8 cellular contexts compared by ENCODE assay signal in the genomic region with DNA sequence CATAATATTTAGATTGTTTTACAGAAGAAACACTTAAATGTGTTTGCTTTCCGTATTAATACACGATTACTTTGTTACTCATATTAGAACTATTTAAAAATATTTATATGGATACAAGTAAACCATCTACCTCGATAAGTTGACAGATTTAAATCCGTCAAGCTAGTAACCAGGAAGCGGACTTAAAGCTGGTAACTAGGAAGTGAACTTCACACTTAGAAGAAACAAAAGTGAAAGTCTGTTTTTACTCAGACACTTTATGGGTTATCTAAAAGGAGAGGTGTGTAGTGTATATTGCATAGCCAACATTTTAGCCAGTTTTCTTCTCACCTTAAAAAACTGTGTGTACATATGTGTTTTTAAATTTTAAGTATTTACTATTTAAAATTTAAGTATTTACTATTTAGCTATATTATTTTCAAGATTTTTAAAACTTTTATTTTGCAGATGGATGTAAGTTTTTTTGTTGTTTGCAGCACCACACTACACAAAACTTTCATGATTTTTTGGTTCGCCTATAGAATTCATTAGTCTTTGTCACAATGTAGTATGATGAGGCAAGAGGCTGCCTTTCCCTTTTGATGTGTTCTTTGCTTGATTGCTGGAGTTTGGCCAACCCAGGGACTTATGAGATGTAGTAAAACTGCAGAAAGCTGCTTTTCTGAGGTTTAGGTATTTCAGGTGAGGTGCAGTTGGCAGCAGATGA. TPM values are rescaled to one million over a fixed set of nuclear protein-coding genes. Genes with fewer than 3 reads are reported as not detected.
DNase-seq lines count a peak whose midpoint lies in the region; ATAC-seq and TF ChIP-seq lines count a peak whose summit lies in the region.

No MANE protein-coding gene starts in this region.

- peak overlapping the region; percentile 10 to 85 for H3K4me3 ChIP-seq in right atrium auricular region
- peak overlapping the region; percentile 78 for H3K4me3 ChIP-seq in mesodermal cell (ENCODE audit: extremely low read depth, insufficient read depth, low read length, poor library complexity, severe bottlenecking)
- no peak overlapping the region for H3K4me3 ChIP-seq in BE2C (ENCODE audit: low read depth, low read length)

- H3K27me3 Mint-ChIP-seq in MCF 10A (ENCODE audit: insufficient read depth, unreplicated experiment) = no peaks in the 10 kb centered on the region

- H3K4me1 Mint-ChIP-seq in MCF 10A (ENCODE audit: insufficient read depth, unreplicated experiment) = peaks cover 32% of the 10 kb centered on the region

- H3K9me3 Mint-ChIP-seq in MCF 10A (ENCODE audit: unreplicated experiment) = no peaks in the 10 kb centered on the region

- peak overlapping the region; percentile 90 for H3K4me3 Mint-ChIP-seq in MCF 10A (ENCODE audit: unreplicated experiment)

- DNase-seq in right atrium auricular region (ENCODE audit: low spot score) = no peak
- no peak for DNase-seq in left cardiac atrium
- peak; percentile 35 for DNase-seq in NCI-H2029 treated with DMSO at 0.1 percent for 48 hours (lab: John Stamatoyannopoulos, UW)
- peak; percentile 64 for DNase-seq in MCF 10A (ENCODE audit: unreplicated experiment)
- DNase-seq in NCI-H1436 treated with DMSO at 0.1 percent for 48 hours (lab: John Stamatoyannopoulos, UW) = no peak
- DNase-seq in BE2C = no peak

- 100% methylated on average over 1 of the region's 6 CpGs; no CpG with 5 or more reads in 1 of the 2 experiments for WGBS in mesodermal cell (ENCODE audit: insufficient coverage in 2 of 2), 2 experiments

- no peaks in the 10 kb centered on the region for H3K36me3 Mint-ChIP-seq in MCF 10A (ENCODE audit: insufficient read depth, unreplicated experiment)

- H3K27me3 ChIP-seq in right atrium auricular region (no peaks in the 10 kb centered on the region), BE2C (no peaks in the 10 kb centered on the region; the same call in 1 of the 2 replicates)

- H3K9me3 ChIP-seq in right atrium auricular region = no peaks in the 10 kb centered on the region
- no peaks in the 10 kb centered on the region for H3K9me3 ChIP-seq in mesodermal cell (ENCODE audit: control insufficient read depth, low read length)
- H3K9me3 ChIP-seq in BE2C = no peaks in the 10 kb centered on the region

- TF ChIP-seq CTCF in right atrium auricular region (IDR thresholded peaks at IDR 0.05) = no peak
- no peak for TF ChIP-seq CTCF in MCF 10A (IDR thresholded peaks at IDR 0.05; ENCODE audit: unreplicated experiment)
- no peak for TF ChIP-seq CTCF in BE2C (IDR thresholded peaks at IDR 0.05; ENCODE audit: low read depth, low read length)

- H3K36me3 ChIP-seq in right atrium auricular region (no peaks in the 10 kb centered on the region), mesodermal cell (ENCODE audit: control insufficient read depth, insufficient read depth, low read length) (no peaks in the 10 kb centered on the region), BE2C (no peaks in the 10 kb centered on the region)

- H3K27ac ChIP-seq in right atrium auricular region (peak overlapping the region in 1 of 2 donors; percentile 33), mesodermal cell (ENCODE audit: low read depth, low read length, severe bottlenecking) (no peak overlapping the region)

- peak overlapping the region; percentile 92 for H3K27ac Mint-ChIP-seq in MCF 10A (ENCODE audit: low read depth, unreplicated experiment)

- intact Hi-C loops in left cardiac atrium (cut with DNase I) = loop anchor here in 1 of 2 donors (5.0 kb wide), 1 partner anchor 95 kb away; no protein-coding TSS in a partner anchor
- intact Hi-C loops in MCF 10A (cut with micrococcal nuclease) = loop anchor here (5.0 kb wide), 3 partner anchors 45 to 65 kb away; no protein-coding TSS in a partner anchor

- ATAC-seq in left cardiac atrium (no peak), HG02798 (IDR thresholded peaks at IDR 0.05; ENCODE audit: poor library complexity, unreplicated experiment) (peak; percentile 51)

- H3K4me1 ChIP-seq in right atrium auricular region = peaks cover 0 to 37% of the 10 kb centered on the region in 2 donors
- H3K4me1 ChIP-seq in mesodermal cell (ENCODE audit: control insufficient read depth, insufficient read depth, low read length, poor library complexity, severe bottlenecking) = no peaks in the 10 kb centered on the region
- H3K4me1 ChIP-seq in BE2C = no peaks in the 10 kb centered on the region; the same call in 1 of the 2 replicates

- CTCF ChIA-PET in MCF 10A (lab: Yijun Ruan, JAX) = interaction anchor here (0.6 to 1.0 kb wide), 2 partner anchors 55 to 1419 kb away, joined by 4 read pairs; no protein-coding TSS in a partner anchor

- BruUV-seq in MCF 10A (replicated peaks; lab: Mats Ljungman, UMichigan) = no TSS peak

- POLR2A ChIA-PET in MCF 10A (lab: Yijun Ruan, JAX) = interaction anchor here (0.6 to 1.9 kb wide), 25 partner anchors 9 to 1350 kb away, joined by 3 to 11 read pairs (median 3); partner anchors contain the start of gene HSPA13

RNA-seq across cellular contexts. Expression of gene USP25, which starts 2.7 kb away (rescaled TPM):
- 10 to 100 TPM; 42.9 to 44.7 TPM for total RNA-seq in right atrium auricular region
- total RNA-seq in left cardiac atrium = 10 to 100 TPM; 39.4 to 56.8 TPM
- total RNA-seq in MCF 10A (2022) = 78.5 and 90.8 TPM in 2 replicates
- polyA plus RNA-seq in mesodermal cell (2013, experiment 1 of 2) = 19.0 TPM
- polyA plus RNA-seq in mesodermal cell (2013, experiment 2 of 2) = 21.8 TPM
- 4.5 TPM for polyA plus RNA-seq in BE2C (2012; ENCODE audit: insufficient read depth, insufficient read length, low read depth)

Comparison
In these comparisons a context has a peak if more than half of its experiments do, and no peak if none do; other contexts are left out.
1. DNase-seq: peak in NCI-H2029 treated with DMSO at 0.1 percent for 48 hours (single experiment) and MCF 10A (single experiment); none in right atrium auricular region (single experiment), left cardiac atrium (single experiment), NCI-H1436 treated with DMSO at 0.1 percent for 48 hours (single experiment) and BE2C (single experiment).